ENCODE assay signal across 15 cellular contexts in the genomic region with DNA sequence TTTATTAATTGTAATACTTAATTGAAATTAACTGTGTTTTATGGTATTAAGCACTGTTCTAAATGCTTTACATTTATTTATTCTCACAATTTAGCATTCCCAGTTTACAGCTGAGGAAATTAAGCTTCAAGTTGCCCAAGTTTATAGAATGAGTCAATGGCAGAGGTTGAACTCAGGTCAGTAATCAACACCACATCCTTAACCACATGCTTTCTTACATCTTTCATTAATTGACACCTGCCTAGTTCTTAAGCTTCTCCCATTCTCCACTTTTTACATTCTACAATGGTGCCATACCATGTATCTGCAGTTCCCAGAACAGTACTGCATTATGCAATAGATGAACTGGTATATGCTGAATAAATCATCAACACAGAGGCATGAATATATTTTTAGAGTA. TPM values are rescaled to one million over a fixed set of nuclear protein-coding genes. Genes with fewer than 3 reads are reported as not detected.
A peak's percentile ranks its signal among the peaks of the same experiment; 100 is the strongest.
DNase-seq lines count a peak whose midpoint lies in the region; ATAC-seq and TF ChIP-seq lines count a peak whose summit lies in the region.
"Had no signal": no experiment of that assay in that cellular context is flagged by ENCODE, and none has a peak within 500 bp of the region (broad histone marks: within the 10 kb centered on the region; RNA-seq: fewer than 3 reads in every experiment).

No MANE protein-coding gene starts in this region.

- no peak overlapping the region for H3K27ac Mint-ChIP-seq in stimulated activated naive CD8-positive, alpha-beta T cell treated with anti-CD3 and anti-CD28 coated beads, Interleukin-15, amount 100 ng/mL, for 72 hours
- H3K27ac Mint-ChIP-seq in natural killer cell: no peak overlapping the region
- H3K27ac Mint-ChIP-seq: CD14-positive monocyte; CD4-positive, alpha-beta memory T cell; GM23338 had no signal

- no peak for TF ChIP-seq CTCF in natural killer cell (IDR thresholded peaks at IDR 0.05)

- intact Hi-C loops in posterior cingulate gyrus (cut with DNase I) (no loop called here), natural killer cell (cut with micrococcal nuclease) (no loop called here)

- no peaks in the 10 kb centered on the region for H3K9me3 Mint-ChIP-seq in stimulated activated naive CD8-positive, alpha-beta T cell treated with anti-CD3 and anti-CD28 coated beads, Interleukin-15, amount 100 ng/mL, for 72 hours
- H3K9me3 Mint-ChIP-seq in natural killer cell: no peaks in the 10 kb centered on the region
- H3K9me3 Mint-ChIP-seq: CD4-positive, alpha-beta memory T cell; GM23338 had no signal

- H3K36me3 Mint-ChIP-seq in natural killer cell: no peaks in the 10 kb centered on the region
- H3K36me3 Mint-ChIP-seq: CD14-positive monocyte had no signal

- no peaks in the 10 kb centered on the region for H3K27me3 Mint-ChIP-seq in stimulated activated naive CD8-positive, alpha-beta T cell treated with anti-CD3 and anti-CD28 coated beads, Interleukin-15, amount 100 ng/mL, for 72 hours
- H3K27me3 Mint-ChIP-seq in natural killer cell (ENCODE audit: low read depth in 2 of 2): no peaks in the 10 kb centered on the region
- H3K27me3 Mint-ChIP-seq: CD4-positive, alpha-beta memory T cell had no signal

- DNase-seq in stimulated activated naive CD8-positive, alpha-beta T cell treated with anti-CD3 and anti-CD28 coated beads, Interleukin-15, amount 100 ng/mL, for 72 hours: no peak
- no peak for DNase-seq in stimulated activated naive CD8-positive, alpha-beta T cell treated with anti-CD3 and anti-CD28 coated beads, Interleukin-15, Interleukin-2, amounts not matched to agents 100 U/mL and 50 U/mL, for 24 hours
- peak; percentile 9 for DNase-seq in iris pigment epithelial cell (ENCODE audit: low read depth)
- peak; percentile 57 for DNase-seq in kidney tubule cell (ENCODE audit: low spot score)
- no peak for DNase-seq in germinal center (ENCODE audit: low spot score)
- no peak for DNase-seq in posterior cingulate gyrus
- DNase-seq in natural killer cell: no peak
- DNase-seq: 8988T; CD4-positive, alpha-beta memory T cell; DMS153; DMS79; GF-D8; HCEC 1CT had no signal

- no peaks in the 10 kb centered on the region for H3K4me1 Mint-ChIP-seq in stimulated activated naive CD8-positive, alpha-beta T cell treated with anti-CD3 and anti-CD28 coated beads, Interleukin-15, amount 100 ng/mL, for 72 hours
- no peaks in the 10 kb centered on the region for H3K4me1 Mint-ChIP-seq in natural killer cell
- H3K4me1 Mint-ChIP-seq: CD14-positive monocyte; CD4-positive, alpha-beta memory T cell; GM23338 had no signal

- peak; percentile 52 for ATAC-seq in stimulated activated naive CD8-positive, alpha-beta T cell treated with anti-CD3 and anti-CD28 coated beads, Interleukin-15, amount 100 ng/mL, for 72 hours
- no peak for ATAC-seq in stimulated activated naive CD8-positive, alpha-beta T cell treated with anti-CD3 and anti-CD28 coated beads, Interleukin-15, Interleukin-2, amounts not matched to agents 100 U/mL and 50 U/mL, for 24 hours
- ATAC-seq in natural killer cell: no peak
- ATAC-seq: GM23338 had no signal

- H3K4me3 Mint-ChIP-seq in stimulated activated naive CD8-positive, alpha-beta T cell treated with anti-CD3 and anti-CD28 coated beads, Interleukin-15, amount 100 ng/mL, for 72 hours: no peak overlapping the region
- H3K4me3 Mint-ChIP-seq in natural killer cell: no peak overlapping the region
- H3K4me3 Mint-ChIP-seq: CD14-positive monocyte; CD4-positive, alpha-beta memory T cell; GM23338 had no signal

RNA-seq across cellular contexts. Expression of a gene that starts 11.7 kb away (rescaled TPM):
- total RNA-seq in natural killer cell: 10 to 100 TPM; 59.3 to 70.3 (median 66.5) TPM

Comparison
In these comparisons a context has a peak if more than half of its experiments do, and no peak if none do; other contexts are left out.
1. DNase-seq: peak in iris pigment epithelial cell (single experiment) and kidney tubule cell (single experiment); none in stimulated activated naive CD8-positive, alpha-beta T cell treated with anti-CD3 and anti-CD28 coated beads, Interleukin-15, amount 100 ng/mL, for 72 hours (0 of 2), stimulated activated naive CD8-positive, alpha-beta T cell treated with anti-CD3 and anti-CD28 coated beads, Interleukin-15, Interleukin-2, amounts not matched to agents 100 U/mL and 50 U/mL, for 24 hours (single experiment), germinal center (single experiment), posterior cingulate gyrus (0 of 10) and natural killer cell (single experiment).